1 cellular context compared by ENCODE assay signal in genomic region chr17:8680850-8681174, GRCh38.
TF ChIP-seq lines count a peak whose summit lies in the region.

No MANE protein-coding gene starts in this region.

TF ChIP-seq in GM23338, 12 proteins besides CTCF, POLR2A, EP300 and RAD21 (continued from another document):
- TF ChIP-seq ZNF462 (CRISPR knock-in tag; IDR thresholded peaks at IDR 0.05) = no peak
- TF ChIP-seq ETS1 (IDR thresholded peaks at IDR 0.05) = no peak
